11 cellular contexts compared by ENCODE assay signal in genomic region chr1:1554926-1555915, GRCh38. TPM values are rescaled to one million over a fixed set of nuclear protein-coding genes. Genes with fewer than 3 reads are reported as not detected.
A peak's percentile ranks its signal among the peaks of the same experiment; 100 is the strongest.
DNase-seq lines count a peak whose midpoint lies in the region; ATAC-seq, FAIRE-seq and TF ChIP-seq lines count a peak whose summit lies in the region.
"Had no signal": no experiment of that assay in that cellular context is flagged by ENCODE, and none has a peak within 500 bp of the region (broad histone marks: within the 10 kb centered on the region; RNA-seq: fewer than 3 reads in every experiment).

No MANE protein-coding gene starts in this region.

- H3K27me3 Mint-ChIP-seq in central memory CD8-positive, alpha-beta T cell, result no peaks in the 10 kb centered on the region
- no peaks in the 10 kb centered on the region for H3K27me3 Mint-ChIP-seq in stimulated activated naive CD8-positive, alpha-beta T cell treated with anti-CD3 and anti-CD28 coated beads, Interleukin-15, amount 100 ng/mL, for 72 hours
- H3K27me3 Mint-ChIP-seq: dendritic cell treated with granulocyte-macrophage colony-stimulating factor and Interleukin-4, amounts not matched to agents 40 ng/mL and 50 ng/mL, for 4 days had no signal

- ATAC-seq in central memory CD8-positive, alpha-beta T cell (replicated peaks; ENCODE audit: extremely low read depth, poor library complexity, severe bottlenecking), result no peak
- ATAC-seq in HepG2 (peak; percentile 4; the same call in 1 of the 3 replicates), GM19023 (IDR thresholded peaks at IDR 0.05; ENCODE audit: unreplicated experiment) (no peak)
- no peak for ATAC-seq in stimulated activated naive CD8-positive, alpha-beta T cell treated with anti-CD3 and anti-CD28 coated beads, Interleukin-15, amount 100 ng/mL, for 72 hours

- TF ChIP-seq POLR2A in HepG2 (IDR thresholded peaks at IDR 0.05; ENCODE audit: insufficient read depth in 1 of 2, low read depth in 2 of 2, low read length in 2 of 2), result peak in 1 of 2 experiments; percentile 37; a peak in 1 of 4 replicates

- 0 out of 2 replicates have a peak, but pooled peaks cover 5% of the 10 kb centered on the region for H3K4me1 ChIP-seq in HepG2 (ENCODE audit: insufficient read depth, low read length)

- BruUV-seq in HepG2 (replicated peaks; lab: Mats Ljungman, UMichigan), result no TSS peak

- H3K9me3 Mint-ChIP-seq in central memory CD8-positive, alpha-beta T cell, result no peaks in the 10 kb centered on the region
- no peaks in the 10 kb centered on the region for H3K9me3 Mint-ChIP-seq in stimulated activated naive CD8-positive, alpha-beta T cell treated with anti-CD3 and anti-CD28 coated beads, Interleukin-15, amount 100 ng/mL, for 72 hours
- H3K9me3 Mint-ChIP-seq: dendritic cell treated with granulocyte-macrophage colony-stimulating factor and Interleukin-4, amounts not matched to agents 40 ng/mL and 50 ng/mL, for 4 days had no signal

- in situ Hi-C loops in ACHN (cut with HindIII; ENCODE audit: low pct_ligation_motif_present, low pct_unique_long_range_greater_than_20kb, low sequenced_read_pairs), result no loop called here
- in situ Hi-C loops in HepG2 (cut with HindIII; ENCODE audit: extremely low pct_ligation_motif_present, low pct_unique_long_range_greater_than_20kb), result no loop called here

- H4K20me1 ChIP-seq in HepG2 (ENCODE audit: insufficient read depth, low read length), result no peaks in the 10 kb centered on the region; the same call in 1 of the 2 replicates

- intact Hi-C loops in HepG2 (cut with micrococcal nuclease; ENCODE audit: unreplicated experiment), result no loop called here

- H3K4me3 Mint-ChIP-seq in central memory CD8-positive, alpha-beta T cell, result no peak overlapping the region
- H3K4me3 Mint-ChIP-seq in stimulated activated naive CD8-positive, alpha-beta T cell treated with anti-CD3 and anti-CD28 coated beads, Interleukin-15, amount 100 ng/mL, for 72 hours, result no peak overlapping the region
- H3K4me3 Mint-ChIP-seq: dendritic cell treated with granulocyte-macrophage colony-stimulating factor and Interleukin-4, amounts not matched to agents 40 ng/mL and 50 ng/mL, for 4 days had no signal

- CTCF ChIA-PET in HepG2 (lab: Yijun Ruan, JAX; ENCODE audit: low intra/inter-chr PET ratio, low total read pairs), result no interaction called here

- TF ChIP-seq CTCF in HepG2 (CRISPR knock-in tag; IDR thresholded peaks at IDR 0.05), result no peak

- TF ChIP-seq EP300 in HepG2 (IDR thresholded peaks at IDR 0.05; ENCODE audit: low read depth in 2 of 2, low read length in 2 of 2) (no peak), HepG2 (CRISPR knock-in tag; IDR thresholded peaks at IDR 0.05; ENCODE audit: borderline replicate concordance) (no peak)

- H3K36me3 ChIP-seq in HepG2 (replicated peaks in 1 of 2; ENCODE audit: control insufficient read depth in 1 of 2, insufficient read depth in 2 of 2, low read length in 2 of 2), result peaks cover 1 to 4% of the 10 kb centered on the region in 2 experiments; a peak in 2 of 5 replicates

- H3K9ac ChIP-seq in HepG2 (ENCODE audit: insufficient read depth, low read depth, low read length), result no peak overlapping the region

- POLR2A ChIA-PET in HepG2 (lab: Yijun Ruan, JAX), result no interaction called here

- H2AFZ ChIP-seq in HepG2 (ENCODE audit: low read length), result no peak overlapping the region

- no peak for FAIRE-seq in HTR-8/SVneo (lab: Jason Lieb, UNC)
- FAIRE-seq in HepG2 (lab: Jason Lieb, UNC), result no peak

- peak; percentile 84 for DNase-seq in ACHN
- peak; percentile 30 for DNase-seq in HTR-8/SVneo (ENCODE audit: insufficient read length, low spot score)
- no peak for DNase-seq in central memory CD8-positive, alpha-beta T cell (ENCODE audit: low spot score in 2 of 2)
- DNase-seq in HepG2 (ENCODE audit: low spot score), result no peak
- no peak for DNase-seq in stimulated activated CD4-positive, alpha-beta T cell treated with anti-CD3 and anti-CD28 coated beads, Interleukin-15, amount 100 ng/mL, for 24 hours
- no peak for DNase-seq in NOMO-1 treated with dmso at 0.1 percent for 144 hours (lab: John Stamatoyannopoulos, UW; ENCODE audit: unreplicated experiment)
- DNase-seq in stimulated activated naive CD8-positive, alpha-beta T cell treated with anti-CD3 and anti-CD28 coated beads, Interleukin-15, amount 100 ng/mL, for 72 hours, result no peak
- DNase-seq: activated CD4-positive, alpha-beta T cell treated with anti-CD3 and anti-CD28 coated beads for 1 hour; NCI-H345 had no signal

- no peaks in the 10 kb centered on the region for H3K27me3 ChIP-seq in HepG2 (ENCODE audit: control insufficient read depth in 1 of 2, insufficient read depth in 2 of 2, low read length in 2 of 2)

- peaks cover 4% of the 10 kb centered on the region for H3K36me3 Mint-ChIP-seq in central memory CD8-positive, alpha-beta T cell (ENCODE audit: insufficient read depth)

- peak overlapping the region; percentile 51 for H3K27ac Mint-ChIP-seq in central memory CD8-positive, alpha-beta T cell (ENCODE audit: low read depth)
- H3K27ac Mint-ChIP-seq in stimulated activated naive CD8-positive, alpha-beta T cell treated with anti-CD3 and anti-CD28 coated beads, Interleukin-15, amount 100 ng/mL, for 72 hours, result peak overlapping the region in 1 of 2 donors; percentile 67
- H3K27ac Mint-ChIP-seq: dendritic cell treated with granulocyte-macrophage colony-stimulating factor and Interleukin-4, amounts not matched to agents 40 ng/mL and 50 ng/mL, for 4 days had no signal

- H3K4me1 Mint-ChIP-seq in central memory CD8-positive, alpha-beta T cell, result peaks cover 21% of the 10 kb centered on the region
- H3K4me1 Mint-ChIP-seq in stimulated activated naive CD8-positive, alpha-beta T cell treated with anti-CD3 and anti-CD28 coated beads, Interleukin-15, amount 100 ng/mL, for 72 hours, result peaks cover 30% of the 10 kb centered on the region

- H3K4me2 ChIP-seq in HepG2 (ENCODE audit: low read depth, low read length), result no peak overlapping the region

- TF ChIP-seq RAD21 in HepG2 (CRISPR knock-in tag; IDR thresholded peaks at IDR 0.05), result no peak

- WGBS in HepG2 (ENCODE audit: low lambda C conversion rate), result 97% methylated on average over 19 of the region's 31 CpGs

- no peaks in the 10 kb centered on the region for H3K79me2 ChIP-seq in HepG2 (ENCODE audit: insufficient read depth, low read length)

- no peak overlapping the region for H3K4me3 ChIP-seq in HepG2 (replicated peaks in 1 of 3; ENCODE audit: insufficient read depth in 1 of 3, low read depth in 2 of 3, low read length in 3 of 3)

- no peak overlapping the region for H3K27ac ChIP-seq in HepG2 (ENCODE audit: extremely low read length, insufficient read depth, low read length)

- no peaks in the 10 kb centered on the region for H3K9me3 ChIP-seq in HepG2 (ENCODE audit: low read length)

RNA-seq across cellular contexts. Expression of gene TMEM240, which starts 14.8 kb away (rescaled TPM):
- not detected in 2 replicates for total RNA-seq in HepG2 (2016; rRNA removed; fragmentation: Illumina TruSeq; extraction: Trizol)
- total RNA-seq in HepG2 (2016; cell fraction: cytosol; rRNA removed; fragmentation: Illumina TruSeq; extraction: Trizol; ENCODE audit: low read depth), result not detected in 2 replicates
- total RNA-seq in HepG2 (2016; cell fraction: insoluble cytoplasmic fraction; rRNA removed; fragmentation: Illumina TruSeq; extraction: Trizol), result not detected in 2 replicates
- not detected in 2 replicates for total RNA-seq in HepG2 (2016; cell fraction: membrane; rRNA removed; fragmentation: Illumina TruSeq; extraction: Trizol)
- not detected in 2 replicates for total RNA-seq in HepG2 (2016; cell fraction: nucleus; rRNA removed; fragmentation: Illumina TruSeq; extraction: Trizol)
- polyA plus RNA-seq in HepG2 (2011; rRNA removed), result 0.17 and 0.21 TPM in 2 replicates
- polyA plus RNA-seq in HepG2 (2011; cell fraction: cytosol; rRNA removed), result 0.17 TPM in 1 of 2 replicates, not detected in the other
- 3.9 and 4.5 TPM in 2 replicates for polyA plus RNA-seq in HepG2 (2011; cell fraction: nucleus; rRNA removed)
- 0.58 and 1.1 TPM in 2 replicates for polyA plus RNA-seq in HepG2 (2012)
- not detected in 2 replicates for polyA plus RNA-seq in HepG2 (2016; cell fraction: cytosol; fragmentation: Illumina TruSeq; extraction: Trizol; ENCODE audit: low read depth)
- 0.34 TPM in 1 of 2 replicates, not detected in the other for polyA plus RNA-seq in HepG2 (2016; cell fraction: insoluble cytoplasmic fraction; fragmentation: Illumina TruSeq; extraction: Trizol; ENCODE audit: low read depth)
- polyA plus RNA-seq in HepG2 (2016; cell fraction: membrane; fragmentation: Illumina TruSeq; extraction: Trizol; ENCODE audit: low read depth), result not detected in 2 replicates
- 0.90 TPM in 1 of 2 replicates, not detected in the other for polyA plus RNA-seq in HepG2 (2016; cell fraction: nucleus; fragmentation: Illumina TruSeq; extraction: Trizol; ENCODE audit: insufficient read depth, low read depth)
- polyA minus RNA-seq in HepG2 (2011; rRNA and poly(A)+ RNA removed; ENCODE audit: low replicate concordance), result not detected in 2 replicates
- not detected in 2 replicates for polyA minus RNA-seq in HepG2 (2011; cell fraction: cytosol; rRNA and poly(A)+ RNA removed)
- polyA minus RNA-seq in HepG2 (2011; cell fraction: nucleus; rRNA and poly(A)+ RNA removed), result not detected in 2 replicates

RNA-seq across cellular contexts. Expression of gene SSU72, which starts 19.4 kb away (rescaled TPM):
- total RNA-seq in HepG2 (2016; rRNA removed; fragmentation: Illumina TruSeq; extraction: Trizol), result 63.5 and 67.1 TPM in 2 replicates
- total RNA-seq in HepG2 (2016; cell fraction: cytosol; rRNA removed; fragmentation: Illumina TruSeq; extraction: Trizol; ENCODE audit: low read depth), result 174 and 181 TPM in 2 replicates
- total RNA-seq in HepG2 (2016; cell fraction: insoluble cytoplasmic fraction; rRNA removed; fragmentation: Illumina TruSeq; extraction: Trizol), result 55.4 and 71.0 TPM in 2 replicates
- total RNA-seq in HepG2 (2016; cell fraction: membrane; rRNA removed; fragmentation: Illumina TruSeq; extraction: Trizol), result 205 and 206 TPM in 2 replicates
- total RNA-seq in HepG2 (2016; cell fraction: nucleus; rRNA removed; fragmentation: Illumina TruSeq; extraction: Trizol), result 33.8 and 37.5 TPM in 2 replicates
- polyA plus RNA-seq in HepG2 (2011; rRNA removed), result 41.7 and 42.8 TPM in 2 replicates
- 46.2 and 47.3 TPM in 2 replicates for polyA plus RNA-seq in HepG2 (2011; cell fraction: cytosol; rRNA removed)
- polyA plus RNA-seq in HepG2 (2011; cell fraction: nucleus; rRNA removed), result 54.5 and 58.4 TPM in 2 replicates
- 78.4 and 81.7 TPM in 2 replicates for polyA plus RNA-seq in HepG2 (2012)
- 402 and 408 TPM in 2 replicates for polyA plus RNA-seq in HepG2 (2016; cell fraction: cytosol; fragmentation: Illumina TruSeq; extraction: Trizol; ENCODE audit: low read depth)
- polyA plus RNA-seq in HepG2 (2016; cell fraction: insoluble cytoplasmic fraction; fragmentation: Illumina TruSeq; extraction: Trizol; ENCODE audit: low read depth), result 95.7 and 105 TPM in 2 replicates
- polyA plus RNA-seq in HepG2 (2016; cell fraction: membrane; fragmentation: Illumina TruSeq; extraction: Trizol; ENCODE audit: low read depth), result 348 and 359 TPM in 2 replicates
- 88.7 and 92.0 TPM in 2 replicates for polyA plus RNA-seq in HepG2 (2016; cell fraction: nucleus; fragmentation: Illumina TruSeq; extraction: Trizol; ENCODE audit: insufficient read depth, low read depth)
- polyA minus RNA-seq in HepG2 (2011; rRNA and poly(A)+ RNA removed; ENCODE audit: low replicate concordance), result 60.1 and 74.5 TPM in 2 replicates
- 44.8 and 47.0 TPM in 2 replicates for polyA minus RNA-seq in HepG2 (2011; cell fraction: cytosol; rRNA and poly(A)+ RNA removed)
- 35.7 and 37.5 TPM in 2 replicates for polyA minus RNA-seq in HepG2 (2011; cell fraction: nucleus; rRNA and poly(A)+ RNA removed)

RNA-seq across cellular contexts. Expression of gene ATAD3A, which starts 43.3 kb away (rescaled TPM):
- total RNA-seq in HepG2 (2016; rRNA removed; fragmentation: Illumina TruSeq; extraction: Trizol), result 33.4 and 49.0 TPM in 2 replicates
- total RNA-seq in HepG2 (2016; cell fraction: cytosol; rRNA removed; fragmentation: Illumina TruSeq; extraction: Trizol; ENCODE audit: low read depth), result 18.2 and 18.9 TPM in 2 replicates
- 27.6 and 52.7 TPM in 2 replicates for total RNA-seq in HepG2 (2016; cell fraction: insoluble cytoplasmic fraction; rRNA removed; fragmentation: Illumina TruSeq; extraction: Trizol)
- 38.0 and 38.8 TPM in 2 replicates for total RNA-seq in HepG2 (2016; cell fraction: membrane; rRNA removed; fragmentation: Illumina TruSeq; extraction: Trizol)
- total RNA-seq in HepG2 (2016; cell fraction: nucleus; rRNA removed; fragmentation: Illumina TruSeq; extraction: Trizol), result 30.1 and 34.5 TPM in 2 replicates
- 10.6 and 15.5 TPM in 2 replicates for polyA plus RNA-seq in HepG2 (2011; rRNA removed)
- polyA plus RNA-seq in HepG2 (2011; cell fraction: cytosol; rRNA removed), result 11.1 and 18.2 TPM in 2 replicates
- 45.2 and 49.3 TPM in 2 replicates for polyA plus RNA-seq in HepG2 (2011; cell fraction: nucleus; rRNA removed)
- 12.6 and 17.3 TPM in 2 replicates for polyA plus RNA-seq in HepG2 (2012)
- polyA plus RNA-seq in HepG2 (2016; cell fraction: cytosol; fragmentation: Illumina TruSeq; extraction: Trizol; ENCODE audit: low read depth), result 19.2 and 20.9 TPM in 2 replicates
- polyA plus RNA-seq in HepG2 (2016; cell fraction: insoluble cytoplasmic fraction; fragmentation: Illumina TruSeq; extraction: Trizol; ENCODE audit: low read depth), result 33.0 and 40.7 TPM in 2 replicates
- 30.9 and 31.4 TPM in 2 replicates for polyA plus RNA-seq in HepG2 (2016; cell fraction: membrane; fragmentation: Illumina TruSeq; extraction: Trizol; ENCODE audit: low read depth)
- 80.5 and 96.5 TPM in 2 replicates for polyA plus RNA-seq in HepG2 (2016; cell fraction: nucleus; fragmentation: Illumina TruSeq; extraction: Trizol; ENCODE audit: insufficient read depth, low read depth)
- 21.9 and 37.5 TPM in 2 replicates for polyA minus RNA-seq in HepG2 (2011; rRNA and poly(A)+ RNA removed; ENCODE audit: low replicate concordance)
- polyA minus RNA-seq in HepG2 (2011; cell fraction: cytosol; rRNA and poly(A)+ RNA removed), result 11.0 and 16.1 TPM in 2 replicates
- 8.6 and 10.7 TPM in 2 replicates for polyA minus RNA-seq in HepG2 (2011; cell fraction: nucleus; rRNA and poly(A)+ RNA removed)

RNA-seq across cellular contexts. Expression of gene FNDC10, which starts 44.7 kb away (rescaled TPM):
- total RNA-seq in HepG2 (2016; rRNA removed; fragmentation: Illumina TruSeq; extraction: Trizol), result 2.0 and 2.5 TPM in 2 replicates
- total RNA-seq in HepG2 (2016; cell fraction: cytosol; rRNA removed; fragmentation: Illumina TruSeq; extraction: Trizol; ENCODE audit: low read depth), result 6.6 and 6.8 TPM in 2 replicates
- total RNA-seq in HepG2 (2016; cell fraction: insoluble cytoplasmic fraction; rRNA removed; fragmentation: Illumina TruSeq; extraction: Trizol), result 2.4 and 2.8 TPM in 2 replicates
- 10.4 and 11.3 TPM in 2 replicates for total RNA-seq in HepG2 (2016; cell fraction: membrane; rRNA removed; fragmentation: Illumina TruSeq; extraction: Trizol)
- 1.1 and 1.3 TPM in 2 replicates for total RNA-seq in HepG2 (2016; cell fraction: nucleus; rRNA removed; fragmentation: Illumina TruSeq; extraction: Trizol)
- 2.2 and 3.1 TPM in 2 replicates for polyA plus RNA-seq in HepG2 (2011; rRNA removed)
- 2.6 and 5.4 TPM in 2 replicates for polyA plus RNA-seq in HepG2 (2011; cell fraction: cytosol; rRNA removed)
- polyA plus RNA-seq in HepG2 (2011; cell fraction: nucleus; rRNA removed), result 3.9 and 4.3 TPM in 2 replicates
- polyA plus RNA-seq in HepG2 (2012), result 4.0 and 4.3 TPM in 2 replicates
- polyA plus RNA-seq in HepG2 (2016; cell fraction: cytosol; fragmentation: Illumina TruSeq; extraction: Trizol; ENCODE audit: low read depth), result 20.0 and 21.4 TPM in 2 replicates
- polyA plus RNA-seq in HepG2 (2016; cell fraction: insoluble cytoplasmic fraction; fragmentation: Illumina TruSeq; extraction: Trizol; ENCODE audit: low read depth), result 5.1 and 6.0 TPM in 2 replicates
- 21.7 and 28.5 TPM in 2 replicates for polyA plus RNA-seq in HepG2 (2016; cell fraction: membrane; fragmentation: Illumina TruSeq; extraction: Trizol; ENCODE audit: low read depth)
- 4.3 and 4.8 TPM in 2 replicates for polyA plus RNA-seq in HepG2 (2016; cell fraction: nucleus; fragmentation: Illumina TruSeq; extraction: Trizol; ENCODE audit: insufficient read depth, low read depth)
- 4.9 TPM in 1 of 2 replicates, not detected in the other for polyA minus RNA-seq in HepG2 (2011; rRNA and poly(A)+ RNA removed; ENCODE audit: low replicate concordance)
- polyA minus RNA-seq in HepG2 (2011; cell fraction: cytosol; rRNA and poly(A)+ RNA removed), result 4.0 and 4.4 TPM in 2 replicates
- 0.64 and 1.1 TPM in 2 replicates for polyA minus RNA-seq in HepG2 (2011; cell fraction: nucleus; rRNA and poly(A)+ RNA removed)

Comparison
In these comparisons a context has a peak if more than half of its experiments do, and no peak if none do; other contexts are left out.
1. DNase-seq: peak in ACHN (single experiment) and HTR-8/SVneo (single experiment); none in central memory CD8-positive, alpha-beta T cell (0 of 2), HepG2 (single experiment), stimulated activated CD4-positive, alpha-beta T cell treated with anti-CD3 and anti-CD28 coated beads, Interleukin-15, amount 100 ng/mL, for 24 hours (single experiment), NOMO-1 treated with dmso at 0.1 percent for 144 hours (single experiment) and stimulated activated naive CD8-positive, alpha-beta T cell treated with anti-CD3 and anti-CD28 coated beads, Interleukin-15, amount 100 ng/mL, for 72 hours (0 of 2).